8 cellular contexts compared by ENCODE assay signal in the genomic region with DNA sequence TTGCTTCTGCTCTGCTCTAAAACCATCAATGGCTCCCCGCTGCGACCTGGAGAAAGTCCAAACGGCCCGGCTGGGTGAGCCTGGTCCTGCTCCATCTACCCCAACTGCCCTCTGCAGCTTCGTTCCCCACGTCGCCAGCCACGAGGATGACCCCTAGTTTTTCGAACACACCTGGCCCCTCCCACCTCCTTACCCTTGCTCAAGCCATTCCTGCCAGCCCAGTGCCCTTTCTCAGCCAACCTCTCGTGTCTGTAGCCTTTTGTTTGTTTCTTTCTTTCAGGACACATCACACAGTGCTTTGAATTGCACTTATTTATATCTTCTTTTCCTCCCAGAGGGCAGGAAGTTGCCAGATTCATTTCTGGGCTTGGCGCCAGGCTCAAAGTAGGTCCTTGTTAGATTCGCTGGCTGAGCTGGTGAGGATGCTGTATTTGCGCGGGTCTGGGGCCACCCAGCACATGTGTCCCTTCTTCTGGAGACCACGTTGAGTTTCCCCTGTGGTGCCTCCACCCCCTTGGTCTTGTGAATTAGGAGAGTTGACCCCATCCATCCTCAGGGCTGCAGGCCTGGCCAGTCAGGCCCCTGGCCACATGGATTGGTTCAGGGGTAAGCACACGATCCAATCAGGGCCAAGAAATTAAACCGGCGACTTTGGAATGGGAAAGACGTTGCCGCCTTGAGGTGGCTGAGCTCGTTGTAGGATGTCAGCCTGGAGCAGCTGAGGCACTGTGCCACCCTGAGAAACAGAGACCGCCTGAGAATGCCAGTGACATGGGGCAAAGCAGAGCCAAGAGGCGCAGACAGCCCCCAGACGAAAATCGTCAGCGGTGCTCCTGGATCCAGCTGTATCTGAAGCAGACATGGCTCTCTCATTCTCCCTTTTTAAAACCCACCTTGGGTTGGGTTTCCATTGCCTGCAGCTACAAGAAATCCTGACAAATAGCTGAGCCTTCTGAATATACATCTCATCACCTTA.
A peak's percentile ranks its signal among the peaks of the same experiment; 100 is the strongest.
DNase-seq lines count a peak whose midpoint lies in the region; ATAC-seq and TF ChIP-seq lines count a peak whose summit lies in the region.

No MANE protein-coding gene starts in this region.

- WGBS in ovary, 3 donors, result 46% methylated on average over 26 of the region's 26 CpGs

- no peak overlapping the region for H3K4me3 ChIP-seq in fibroblast of the aortic adventitia (ENCODE audit: low read depth, low read length)
- H3K4me3 ChIP-seq in ovary, result no peak overlapping the region

- no peaks in the 10 kb centered on the region for H3K36me3 ChIP-seq in ovary

- H3K4me3 Mint-ChIP-seq in T-helper 1 cell treated with Interleukin-12 subunit alpha and Interleukin-12 subunit beta and Interleukin-4 antibody, amounts not matched to agents 30 μg/mL and 1 μg/mL, for 36 hours, result no peak overlapping the region

- no peaks in the 10 kb centered on the region for H3K27me3 ChIP-seq in ovary

- H3K27me3 Mint-ChIP-seq in T-helper 1 cell treated with Interleukin-12 subunit alpha and Interleukin-12 subunit beta and Interleukin-4 antibody, amounts not matched to agents 30 μg/mL and 1 μg/mL, for 36 hours (ENCODE audit: low read depth), result no peaks in the 10 kb centered on the region

- intact Hi-C loops in ovary (cut with DNase I), result no loop called here

- H3K4me1 Mint-ChIP-seq in T-helper 1 cell treated with Interleukin-12 subunit alpha and Interleukin-12 subunit beta and Interleukin-4 antibody, amounts not matched to agents 30 μg/mL and 1 μg/mL, for 36 hours (ENCODE audit: low read depth), result peaks cover 44% of the 10 kb centered on the region

- ATAC-seq in HG03045 (IDR thresholded peaks at IDR 0.05; ENCODE audit: unreplicated experiment), result no peak
- no peak for ATAC-seq in GM21529 (IDR thresholded peaks at IDR 0.05; ENCODE audit: unreplicated experiment)
- ATAC-seq in HG03432 (IDR thresholded peaks at IDR 0.05; ENCODE audit: unreplicated experiment), result no peak

- no peaks in the 10 kb centered on the region for H3K9me3 Mint-ChIP-seq in T-helper 1 cell treated with Interleukin-12 subunit alpha and Interleukin-12 subunit beta and Interleukin-4 antibody, amounts not matched to agents 30 μg/mL and 1 μg/mL, for 36 hours

- peak overlapping the region in 1 of 2 donors; percentile 18 for H3K27ac ChIP-seq in ovary

- in situ Hi-C loops in ACHN (cut with HindIII; ENCODE audit: low pct_ligation_motif_present, low pct_unique_long_range_greater_than_20kb, low sequenced_read_pairs), result no loop called here

- peaks cover 8% of the 10 kb centered on the region for H3K4me1 ChIP-seq in ovary (ENCODE audit: insufficient read depth)

- no peak for TF ChIP-seq EP300 in ovary (IDR thresholded peaks at IDR 0.05)

- H3K27ac Mint-ChIP-seq in T-helper 1 cell treated with Interleukin-12 subunit alpha and Interleukin-12 subunit beta and Interleukin-4 antibody, amounts not matched to agents 30 μg/mL and 1 μg/mL, for 36 hours, result peak overlapping the region; percentile 37

- peak; percentile 20 for DNase-seq in ACHN
- DNase-seq in HT1080 (ENCODE audit: low read depth), result peak; percentile 80
- DNase-seq in fibroblast of the aortic adventitia (ENCODE audit: low read depth), result peak; percentile 93
- DNase-seq in ovary, result peak; percentile 77 to 87 (median 85)

- no peak for TF ChIP-seq POLR2A in ovary (IDR thresholded peaks at IDR 0.05)

- H3K9me3 ChIP-seq in ovary, result no peaks in the 10 kb centered on the region

- H3K36me3 Mint-ChIP-seq in T-helper 1 cell treated with Interleukin-12 subunit alpha and Interleukin-12 subunit beta and Interleukin-4 antibody, amounts not matched to agents 30 μg/mL and 1 μg/mL, for 36 hours (ENCODE audit: low read depth), result peaks cover 1% of the 10 kb centered on the region

- TF ChIP-seq CTCF in fibroblast of the aortic adventitia (IDR thresholded peaks at IDR 0.05; ENCODE audit: insufficient read depth, low read length) (no peak), ovary (IDR thresholded peaks at IDR 0.05) (no peak)

Comparison
In these comparisons a context has a peak if more than half of its experiments do, and no peak if none do; other contexts are left out.
1. DNase-seq: peak in every context shown above with its lines; median percentile 93 in fibroblast of the aortic adventitia; 85 in ovary; 80 in HT1080; 20 in ACHN.